17 cellular contexts compared by ENCODE assay signal in the genomic region with DNA sequence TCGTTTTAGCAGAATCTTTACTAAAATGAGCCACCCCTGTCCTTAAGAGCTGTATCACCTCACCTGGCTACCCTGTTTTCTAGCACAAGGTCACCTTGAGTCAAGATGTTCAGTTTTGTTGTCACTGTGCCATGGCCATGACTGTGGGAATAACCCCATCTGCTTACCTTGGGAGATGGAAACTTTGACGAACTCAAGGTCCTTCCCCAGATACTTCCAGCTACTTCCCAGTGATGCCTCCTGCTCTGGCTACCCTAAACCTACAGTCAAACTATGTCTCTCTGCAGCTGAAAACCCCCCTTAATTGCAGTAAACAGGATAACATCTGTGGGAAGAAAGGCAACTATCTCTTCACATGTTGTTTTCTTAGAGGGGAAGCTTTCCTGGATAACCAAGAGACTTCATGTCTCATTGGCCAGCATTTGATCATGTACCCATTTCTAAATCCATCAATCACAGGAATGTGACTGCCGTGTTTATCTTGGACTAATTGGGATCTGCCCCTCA.
DNase-seq lines count a peak whose midpoint lies in the region; ATAC-seq, FAIRE-seq and TF ChIP-seq lines count a peak whose summit lies in the region.
"Had no signal": no experiment of that assay in that cellular context is flagged by ENCODE, and none has a peak within 500 bp of the region (broad histone marks: within the 10 kb centered on the region; RNA-seq: fewer than 3 reads in every experiment).

No MANE protein-coding gene starts in this region.

- H3K36me3 ChIP-seq in IMR-90 (ENCODE audit: control insufficient read depth, insufficient read depth, low read length) (no peaks in the 10 kb centered on the region), bronchial epithelial cell (ENCODE audit: control insufficient read depth, insufficient read depth, low read length) (no peaks in the 10 kb centered on the region), mucosa of rectum (ENCODE audit: control insufficient read depth in 2 of 2, insufficient read depth in 2 of 2, low read length in 2 of 2) (no peaks in the 10 kb centered on the region), thyroid gland (no peaks in the 10 kb centered on the region)
- H3K36me3 ChIP-seq: MG63 had no signal

- peak overlapping the region; percentile 85 for H2AK5ac ChIP-seq in IMR-90 (ENCODE audit: low read depth, low read length)

- peaks cover 27% of the 10 kb centered on the region for H3K4me1 ChIP-seq in IMR-90 (ENCODE audit: control insufficient read depth, insufficient read depth, low read length)
- H3K4me1 ChIP-seq in mucosa of rectum (ENCODE audit: control insufficient read depth in 2 of 2, insufficient read depth in 2 of 2, low read length in 2 of 2) = no peaks in the 10 kb centered on the region
- H3K4me1 ChIP-seq in thyroid gland = peaks cover 0 to 24% of the 10 kb centered on the region in 2 donors

- no CpG with 5 or more reads among the region's 3 CpGs for WGBS in IMR-90 (ENCODE audit: extremely low coverage in 2 of 2, insufficient read length in 1 of 2), 2 experiments
- 83 to 86% methylated on average over 3 of the region's 3 CpGs for WGBS in thyroid gland, 2 donors

- H3K4me2 ChIP-seq in IMR-90 (ENCODE audit: low read depth, low read length) = no peak overlapping the region

- no peak for TF ChIP-seq POLR2A in IMR-90 (IDR thresholded peaks at IDR 0.05; ENCODE audit: low read depth, low read length)
- no peak for TF ChIP-seq POLR2A in thyroid gland (IDR thresholded peaks at IDR 0.05)
- TF ChIP-seq POLR2A in GM12892 (IDR thresholded peaks at IDR 0.05; ENCODE audit: low read depth, low read length) = no peak

- no peak for TF ChIP-seq RAD21 in IMR-90 (IDR thresholded peaks at IDR 0.05; ENCODE audit: low read length)

- TF ChIP-seq CTCF in IMR-90 (conservative IDR thresholded peaks at IDR 0.05; ENCODE audit: low read depth, low read length) (no peak), bronchial epithelial cell (IDR thresholded peaks at IDR 0.05; ENCODE audit: insufficient read depth, low read length, severe bottlenecking) (no peak), thyroid gland (IDR thresholded peaks at IDR 0.05) (no peak)

- H3K9me3 ChIP-seq in IMR-90 (ENCODE audit: control insufficient read depth, insufficient read depth, low read length) (no peaks in the 10 kb centered on the region), mucosa of rectum (ENCODE audit: control insufficient read depth in 2 of 2, low read length in 2 of 2) (no peaks in the 10 kb centered on the region), thyroid gland (no peaks in the 10 kb centered on the region)
- H3K9me3 ChIP-seq: MG63 had no signal

- H3K4ac ChIP-seq in IMR-90 (ENCODE audit: low read depth, low read length) = peak overlapping the region; percentile 36

- CTCF ChIA-PET in IMR-90 (lab: Yijun Ruan, JAX) = interaction anchor here (1.2 kb wide), 1 partner anchor 366 kb away, joined by 5 read pairs; no protein-coding TSS in a partner anchor

- H3K9me1 ChIP-seq in IMR-90 (ENCODE audit: insufficient read depth, low read length) = peaks cover 14% of the 10 kb centered on the region

- H4K20me1 ChIP-seq in IMR-90 (ENCODE audit: insufficient read depth, low read length) = peaks cover 5% of the 10 kb centered on the region; the same call in 1 of the 2 replicates

- H2BK20ac ChIP-seq in IMR-90 (ENCODE audit: low read depth, low read length) = peak overlapping the region; percentile 31; the same call in 1 of the 2 replicates

- no peak overlapping the region for H3K9ac ChIP-seq in IMR-90 (ENCODE audit: low read depth, low read length)
- H3K9ac ChIP-seq in mucosa of rectum (ENCODE audit: low read depth in 1 of 2, low read length in 2 of 2) = no peak overlapping the region

- H4K8ac ChIP-seq in IMR-90 (ENCODE audit: low read depth in 2 of 2, low read length in 2 of 2) = no peak overlapping the region

- no peak overlapping the region for H2BK5ac ChIP-seq in IMR-90 (ENCODE audit: low read depth, low read length, poor library complexity, severe bottlenecking)

- H3K56ac ChIP-seq in IMR-90 (ENCODE audit: extremely low read depth, insufficient read depth, low read length) = no peak overlapping the region

- H2BK15ac ChIP-seq in IMR-90 (ENCODE audit: low read depth, low read length) = peak overlapping the region; percentile 8; the same call in 2 of the 3 replicates

- no peak overlapping the region for H2AK9ac ChIP-seq in IMR-90 (replicated peaks; ENCODE audit: low read depth, low read length, poor library complexity)

- FAIRE-seq in bronchial epithelial cell (lab: Jason Lieb, UNC) (peak; percentile 75), GM12892 (lab: Jason Lieb, UNC) (no peak)
- FAIRE-seq: H54, keratinocyte had no signal

- H3K27ac ChIP-seq in IMR-90 (ENCODE audit: insufficient read depth, low read length) (no peak overlapping the region), mucosa of rectum (ENCODE audit: low read depth in 2 of 2, low read length in 2 of 2) (peak overlapping the region; percentile 46 to 69), thyroid gland (peak overlapping the region in 2 of 3 donors; percentile 53 to 65)

- dilution Hi-C loops in IMR-90 (cut with HindIII; ENCODE audit: low sequenced_read_pairs, unreplicated experiment) = no loop called here

- no peaks in the 10 kb centered on the region for H3K79me1 ChIP-seq in IMR-90 (ENCODE audit: low read depth in 1 of 2, low read length in 2 of 2)

- no peak for DNase-seq in IMR-90
- DNase-seq in bronchial epithelial cell (ENCODE audit: low read depth) = no peak
- no peak for DNase-seq in thyroid gland
- no peak for DNase-seq in GOT3 (lab: John Stamatoyannopoulos, UW)
- no peak for DNase-seq in NCI-H2107 treated with DMSO at 0.1 percent for 48 hours (lab: John Stamatoyannopoulos, UW; ENCODE audit: unreplicated experiment)
- no peak for DNase-seq in GM12892 (ENCODE audit: insufficient read length)
- DNase-seq: activated CD8-positive, alpha-beta memory T cell treated with anti-CD3 and anti-CD28 coated beads, Interleukin-2, amount 50 U/mL, for 4 hours; activated naive CD4-positive, alpha-beta T cell treated with anti-CD3 and anti-CD28 coated beads, Interleukin-2, amount 10 ng/mL, durations not matched to agents 7 days and 5 days; central memory CD4-positive, alpha-beta T cell; DMS53; glutamatergic neuron; NCI-H1930; NCI-H526 treated with DMSO at 0.1 percent for 48 hours had no signal

- in situ Hi-C loops in IMR-90 (cut with MboI; ENCODE audit: low sequenced_read_pairs) = no loop called here

- H4K5ac ChIP-seq in IMR-90 (ENCODE audit: low read depth, low read length) = peak overlapping the region; percentile 36; the same call in 1 of the 2 replicates

- H2BK120ac ChIP-seq in IMR-90 (ENCODE audit: low read depth, low read length) = peak overlapping the region; percentile 26; the same call in 1 of the 2 replicates

- H3K18ac ChIP-seq in IMR-90 (ENCODE audit: low read depth, low read length) = peak overlapping the region; percentile 58

- POLR2A ChIA-PET in IMR-90 (lab: Charles Lee; ENCODE audit: unreplicated experiment) = no interaction called here

- H3K4me3 ChIP-seq in IMR-90 (ENCODE audit: insufficient read depth, low read depth, low read length) = no peak overlapping the region
- H3K4me3 ChIP-seq in bronchial epithelial cell (ENCODE audit: low read depth, low read length) = no peak overlapping the region
- H3K4me3 ChIP-seq in mucosa of rectum (ENCODE audit: low read length in 2 of 2) = no peak overlapping the region
- H3K4me3 ChIP-seq in thyroid gland (replicated peaks in 1 of 3) = no peak overlapping the region
- H3K4me3 ChIP-seq: MG63 had no signal

- peak overlapping the region; percentile 3; the same call in 1 of the 2 replicates for H3K14ac ChIP-seq in IMR-90 (replicated peaks; ENCODE audit: low read depth, low read length)

- H4K91ac ChIP-seq in IMR-90 (ENCODE audit: insufficient read depth, low read depth, low read length) = no peak overlapping the region

- BruUV-seq in IMR-90 (replicated peaks; lab: Mats Ljungman, UMichigan) = no TSS peak

- H3K23ac ChIP-seq in IMR-90 (ENCODE audit: low read depth, low read length) = no peak overlapping the region

- no peak overlapping the region for H2AFZ ChIP-seq in IMR-90 (replicated peaks; ENCODE audit: low read length, poor library complexity)

- H3K27me3 ChIP-seq in IMR-90 (ENCODE audit: control insufficient read depth, insufficient read depth, low read length) (no peaks in the 10 kb centered on the region), bronchial epithelial cell (ENCODE audit: control insufficient read depth, insufficient read depth, low read length) (no peaks in the 10 kb centered on the region), mucosa of rectum (ENCODE audit: control insufficient read depth in 2 of 2, insufficient read depth in 2 of 2, low read length in 2 of 2) (no peaks in the 10 kb centered on the region), thyroid gland (no peaks in the 10 kb centered on the region)
- H3K27me3 ChIP-seq: MG63 had no signal

- intact Hi-C loops in IMR-90 (cut with micrococcal nuclease) = loop anchor here (5.0 kb wide), 1 partner anchor 90 kb away; a partner anchor contains a TSS
- intact Hi-C loops in thyroid gland (cut with DNase I) = no loop called here

- ATAC-seq in IMR-90 (ENCODE audit: low read depth) = no peak

TF ChIP-seq in IMR-90, 13 proteins besides CTCF, POLR2A, EP300 and RAD21 (continues in another document):
- TF ChIP-seq MAFK (IDR thresholded peaks at IDR 0.05; ENCODE audit: low read depth, low read length) = no peak
- no peak for TF ChIP-seq SMC3 (IDR thresholded peaks at IDR 0.05; ENCODE audit: low read depth, low read length)
- TF ChIP-seq, protein P1, sequence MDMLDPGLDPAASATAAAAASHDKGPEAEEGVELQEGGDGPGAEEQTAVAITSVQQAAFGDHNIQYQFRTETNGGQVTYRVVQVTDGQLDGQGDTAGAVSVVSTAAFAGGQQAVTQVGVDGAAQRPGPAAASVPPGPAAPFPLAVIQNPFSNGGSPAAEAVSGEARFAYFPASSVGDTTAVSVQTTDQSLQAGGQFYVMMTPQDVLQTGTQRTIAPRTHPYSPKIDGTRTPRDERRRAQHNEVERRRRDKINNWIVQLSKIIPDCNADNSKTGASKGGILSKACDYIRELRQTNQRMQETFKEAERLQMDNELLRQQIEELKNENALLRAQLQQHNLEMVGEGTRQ (IDR thresholded peaks at IDR 0.05; ENCODE audit: low read depth, low read length) = no peak
- TF ChIP-seq CHD1 (IDR thresholded peaks at IDR 0.05; ENCODE audit: low read depth, low read length) = no peak
- no peak for TF ChIP-seq MXI1 (IDR thresholded peaks at IDR 0.05; ENCODE audit: borderline replicate concordance, low read depth, low read length)
- TF ChIP-seq NFE2L2 (IDR thresholded peaks at IDR 0.05; ENCODE audit: low read depth, low read length) = no peak
- TF ChIP-seq MAZ (IDR thresholded peaks at IDR 0.05; ENCODE audit: borderline replicate concordance, low read depth, low read length) = no peak
